ENCODE assay signal across 8 cellular contexts in the genomic region with DNA sequence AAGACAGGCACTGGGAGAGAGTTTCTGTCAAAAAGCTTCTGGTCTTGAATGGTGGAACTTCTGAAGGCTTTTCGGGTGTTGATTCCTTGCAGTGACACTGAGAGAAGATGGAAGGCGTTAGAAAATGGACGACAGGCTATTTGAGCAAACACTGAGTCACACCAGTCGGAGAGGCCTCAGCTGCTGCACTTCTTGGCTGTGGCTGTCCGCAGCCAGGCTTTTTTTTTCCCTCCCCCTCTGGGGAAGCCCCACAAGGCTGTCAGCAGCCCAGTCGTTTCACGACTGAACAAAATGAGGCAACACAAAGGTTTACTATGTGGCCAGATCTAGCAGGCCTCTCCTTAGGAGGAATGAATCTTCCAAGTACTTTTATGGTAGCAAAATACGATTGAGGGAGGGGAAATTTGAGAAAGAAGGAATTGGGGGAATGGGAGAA. TPM values are rescaled to one million over a fixed set of nuclear protein-coding genes. Genes with fewer than 3 reads are reported as not detected.
DNase-seq lines count a peak whose midpoint lies in the region; ATAC-seq and TF ChIP-seq lines count a peak whose summit lies in the region.

No MANE protein-coding gene starts in this region.

- POLR2A ChIA-PET in BJ (lab: Charles Lee): interaction anchor here (0.9 kb wide), 1 partner anchor 18 kb away, joined by 6 read pairs; no protein-coding TSS in a partner anchor

- H3K36me3 ChIP-seq in BJ (ENCODE audit: control insufficient read depth, insufficient read depth, low read length) (peaks cover 14% of the 10 kb centered on the region), skeletal muscle tissue (ENCODE audit: control insufficient read depth in 3 of 3, insufficient read depth in 3 of 3, low read length in 3 of 3) (peaks cover 25 to 41% (median 36%) of the 10 kb centered on the region in 3 donors)

- H3K9ac ChIP-seq in skeletal muscle tissue (ENCODE audit: low read depth in 1 of 3, low read length in 3 of 3): peak overlapping the region; percentile 5 to 55 (median 15)

- H3K27me3 ChIP-seq in BJ (ENCODE audit: control insufficient read depth, insufficient read depth, low read length) (no peaks in the 10 kb centered on the region), skeletal muscle tissue (ENCODE audit: control insufficient read depth in 3 of 3, insufficient read depth in 3 of 3, low read length in 3 of 3) (no peaks in the 10 kb centered on the region)

- TF ChIP-seq CTCF in BJ (IDR thresholded peaks at IDR 0.05; ENCODE audit: insufficient read depth, low read depth, low read length) (no peak), astrocyte of the cerebellum (IDR thresholded peaks at IDR 0.05; ENCODE audit: low read depth, low read length, missing control alignments) (no peak)

- CTCF ChIA-PET in BJ (lab: Yijun Ruan, JAX): interaction anchor here (0.6 to 2.4 kb wide), 6 partner anchors 23 to 245 kb away, joined by 3 to 8 read pairs (median 4); no protein-coding TSS in a partner anchor

- H3K4me1 ChIP-seq in skeletal muscle tissue (ENCODE audit: control insufficient read depth in 3 of 3, insufficient read depth in 3 of 3, low read length in 3 of 3): peaks cover 21 to 43% (median 27%) of the 10 kb centered on the region in 3 donors

- peak; percentile 58 for ATAC-seq in GM21367 (IDR thresholded peaks at IDR 0.05; ENCODE audit: unreplicated experiment)

- H3K9me3 ChIP-seq in skeletal muscle tissue (ENCODE audit: control insufficient read depth in 3 of 3, low read length in 3 of 3): no peaks in the 10 kb centered on the region

- DNase-seq in BJ (ENCODE audit: low read depth): peak; percentile 79
- peak; percentile 64 for DNase-seq in NOMO-1 treated with dmso at 0.1 percent for 144 hours (lab: John Stamatoyannopoulos, UW; ENCODE audit: unreplicated experiment)
- DNase-seq in astrocyte of the cerebellum (ENCODE audit: low read depth): peak; percentile 70
- DNase-seq in iPS-NIHi7 (ENCODE audit: extremely low spot score): peak; percentile 51
- no peak for DNase-seq in NCI-H187 treated with DMSO at 0.1 percent for 48 hours (lab: John Stamatoyannopoulos, UW)
- DNase-seq in iPS-NIHi11 (ENCODE audit: low spot score): no peak

- in situ Hi-C loops in astrocyte of the cerebellum (cut with HindIII; ENCODE audit: low sequenced_read_pairs): no loop called here

- peak overlapping the region; percentile 77 for H3K27ac ChIP-seq in skeletal muscle tissue (ENCODE audit: low read depth, low read length)

- no peak overlapping the region for H3K4me3 ChIP-seq in BJ (ENCODE audit: low read depth, low read length)
- H3K4me3 ChIP-seq in astrocyte of the cerebellum (ENCODE audit: low read depth, low read length): no peak overlapping the region
- no peak overlapping the region for H3K4me3 ChIP-seq in skeletal muscle tissue (ENCODE audit: low read length in 3 of 3)

RNA-seq across cellular contexts. Expression of a gene that starts 25.9 kb away (rescaled TPM):
- polyA plus RNA-seq in BJ (2011; rRNA removed): 1.0 and 1.8 TPM in 2 replicates
- 1.6 and 1.8 TPM in 2 replicates for polyA minus RNA-seq in BJ (2011; rRNA and poly(A)+ RNA removed)
- total RNA-seq in skeletal muscle tissue: under 0.01 TPM

RNA-seq across cellular contexts. Expression of a gene that starts 35.2 kb away (rescaled TPM):
- not detected in 2 replicates for polyA plus RNA-seq in BJ (2011; rRNA removed)
- not detected in 2 replicates for polyA minus RNA-seq in BJ (2011; rRNA and poly(A)+ RNA removed)
- not detected for total RNA-seq in skeletal muscle tissue

RNA-seq across cellular contexts. Expression of a gene that starts 43.7 kb away (rescaled TPM):
- not detected in 2 replicates for polyA plus RNA-seq in BJ (2011; rRNA removed)
- polyA minus RNA-seq in BJ (2011; rRNA and poly(A)+ RNA removed): not detected in 2 replicates
- total RNA-seq in skeletal muscle tissue: not detected

RNA-seq across cellular contexts. Expression of a gene that starts 51.6 kb away (rescaled TPM):
- 9.3 and 18.0 TPM in 2 replicates for polyA plus RNA-seq in BJ (2011; rRNA removed)
- polyA minus RNA-seq in BJ (2011; rRNA and poly(A)+ RNA removed): 12.4 and 12.5 TPM in 2 replicates
- total RNA-seq in skeletal muscle tissue: 4.2 TPM

Comparison
In these comparisons a context has a peak if more than half of its experiments do, and no peak if none do; other contexts are left out.
1. DNase-seq: peak in BJ (single experiment), NOMO-1 treated with dmso at 0.1 percent for 144 hours (single experiment), astrocyte of the cerebellum (single experiment) and iPS-NIHi7 (single experiment); none in NCI-H187 treated with DMSO at 0.1 percent for 48 hours (single experiment) and iPS-NIHi11 (single experiment).